In genomic region chr2:212424090-212424489, GRCh38 we compare ENCODE assay signal across 23 cellular contexts.
DNase-seq lines count a peak whose midpoint lies in the region; ATAC-seq and TF ChIP-seq lines count a peak whose summit lies in the region.
"Had no signal": no experiment of that assay in that cellular context is flagged by ENCODE, and none has a peak within 500 bp of the region (broad histone marks: within the 10 kb centered on the region; RNA-seq: fewer than 3 reads in every experiment).

No MANE protein-coding gene starts in this region.

- no peaks in the 10 kb centered on the region for H3K4me1 ChIP-seq in mucosa of descending colon (ENCODE audit: low read depth)
- H3K4me1 ChIP-seq: BLaER1 treated with 17β-estradiol and CSF1 and Interleukin-3, amounts not matched to agents 10 nM and 100 nM; Caco-2; stomach; thyroid gland had no signal

- TF ChIP-seq CTCF in mucosa of descending colon (IDR thresholded peaks at IDR 0.05): no peak

- no peak overlapping the region for H3K4me3 ChIP-seq in mucosa of descending colon
- H3K4me3 ChIP-seq: BLaER1 treated with 17β-estradiol and CSF1 and Interleukin-3, amounts not matched to agents 10 nM and 100 nM; smooth muscle cell; stomach; thyroid gland had no signal

- peak; percentile 46 for DNase-seq in DMS53 (lab: John Stamatoyannopoulos, UW)
- DNase-seq in HT-29 (ENCODE audit: low spot score): peak; percentile 25
- peak; percentile 21 for DNase-seq in amniotic epithelial cell (ENCODE audit: low read depth)
- DNase-seq in kidney tubule cell (ENCODE audit: low spot score): peak; percentile 67
- no peak for DNase-seq in mucosa of descending colon
- DNase-seq in NCI-H2107 (lab: John Stamatoyannopoulos, UW): no peak
- DNase-seq: activated CD4-positive, alpha-beta T cell treated with anti-CD3 and anti-CD28 coated beads for 1 hour; activated CD8-positive, alpha-beta T cell treated with anti-CD3 and anti-CD28 coated beads for 36 hours; activated effector memory CD4-positive, alpha-beta T cell treated with anti-CD3 and anti-CD28 coated beads, Interleukin-2, amount 50 U/mL, for 16 hours; activated naive CD8-positive, alpha-beta T cell treated with anti-CD3 and anti-CD28 coated beads, Interleukin-2, amount 10 ng/mL, durations not matched to agents 7 days and 5 days; Caco-2; left ventricle myocardium superior; midbrain; NCI-H1105; NCI-H2029 treated with DMSO at 0.1 percent for 48 hours; NCI-H82; stimulated activated CD4-positive, alpha-beta T cell treated with anti-CD3 and anti-CD28 coated beads, Interleukin-2, amount 100 ng/mL, for 24 hours; stomach; thyroid gland had no signal

- ATAC-seq in mucosa of descending colon (no peak), GM21360 (IDR thresholded peaks at IDR 0.05; ENCODE audit: unreplicated experiment) (no peak)
- ATAC-seq: activated CD8-positive, alpha-beta T cell treated with anti-CD3 and anti-CD28 coated beads for 36 hours; left ventricle myocardium superior; natural killer cell treated with Interleukin-12 subunit alpha and Interleukin-12 subunit beta and Interleukin-15 and Interleukin-18, amount 100 ng/mL, for 72 hours had no signal

- H3K36me3 ChIP-seq in mucosa of descending colon (ENCODE audit: low read depth): no peaks in the 10 kb centered on the region
- H3K36me3 ChIP-seq: BLaER1 treated with 17β-estradiol and CSF1 and Interleukin-3, amounts not matched to agents 10 nM and 100 nM; stomach; thyroid gland had no signal

- intact Hi-C loops in mucosa of descending colon (cut with DNase I, micrococcal nuclease): no loop called here

- H3K9me3 ChIP-seq in mucosa of descending colon: no peaks in the 10 kb centered on the region
- H3K9me3 ChIP-seq: Caco-2, stomach, thyroid gland had no signal

Comparison
In these comparisons a context has a peak if more than half of its experiments do, and no peak if none do; other contexts are left out.
1. DNase-seq: peak in DMS53 (single experiment), HT-29 (single experiment), amniotic epithelial cell (single experiment) and kidney tubule cell (single experiment); none in mucosa of descending colon (0 of 3) and NCI-H2107 (single experiment).